15 cellular contexts compared by ENCODE assay signal in genomic region chr16:7333326-7333725, GRCh38. TPM values are rescaled to one million over a fixed set of nuclear protein-coding genes. Genes with fewer than 3 reads are reported as not detected.
DNase-seq lines count a peak whose midpoint lies in the region; ATAC-seq and TF ChIP-seq lines count a peak whose summit lies in the region.
"Had no signal": no experiment of that assay in that cellular context is flagged by ENCODE, and none has a peak within 500 bp of the region (broad histone marks: within the 10 kb centered on the region; RNA-seq: fewer than 3 reads in every experiment).

No MANE protein-coding gene starts in this region.

- H3K27ac Mint-ChIP-seq in progenitor cell of endocrine pancreas = peak overlapping the region; percentile 87
- H3K27ac Mint-ChIP-seq: CD8-positive, alpha-beta memory T cell had no signal

- no peaks in the 10 kb centered on the region for H3K9me3 Mint-ChIP-seq in progenitor cell of endocrine pancreas (ENCODE audit: low read depth)

- H3K4me1 ChIP-seq in heart left ventricle (peaks cover 0 to 37% (median 8%) of the 10 kb centered on the region in 12 donors), right cardiac atrium (ENCODE audit: control insufficient read depth, insufficient read depth, low read length) (peaks cover 3% of the 10 kb centered on the region), skeletal muscle tissue (ENCODE audit: control insufficient read depth in 3 of 3, insufficient read depth in 3 of 3, low read length in 3 of 3) (peaks cover 28 to 46% (median 41%) of the 10 kb centered on the region in 3 donors)
- H3K4me1 ChIP-seq: HAP-1 had no signal

- H3K27me3 ChIP-seq in heart left ventricle = no peaks in the 10 kb centered on the region
- H3K27me3 ChIP-seq in right cardiac atrium (ENCODE audit: control insufficient read depth, insufficient read depth) = no peaks in the 10 kb centered on the region
- no peaks in the 10 kb centered on the region for H3K27me3 ChIP-seq in skeletal muscle tissue (ENCODE audit: control insufficient read depth in 3 of 3, insufficient read depth in 3 of 3, low read length in 3 of 3)
- H3K27me3 ChIP-seq: BLaER1 had no signal

- no peak for TF ChIP-seq POLR2A in heart left ventricle (IDR thresholded peaks at IDR 0.05)

- H3K4me3 ChIP-seq in heart left ventricle = peak overlapping the region; percentile 19 to 65 (median 54)
- peak overlapping the region; percentile 63 for H3K4me3 ChIP-seq in right cardiac atrium (ENCODE audit: low read length)
- H3K4me3 ChIP-seq in skeletal muscle tissue (ENCODE audit: low read length in 3 of 3) = peak overlapping the region; percentile 76 to 86 (median 79)
- H3K4me3 ChIP-seq: BLaER1, HAP-1 had no signal

- H3K4me3 Mint-ChIP-seq in progenitor cell of endocrine pancreas (ENCODE audit: low read depth) = no peak overlapping the region
- H3K4me3 Mint-ChIP-seq: CD8-positive, alpha-beta memory T cell had no signal

- intact Hi-C loops in heart left ventricle (cut with DNase I) (loop anchor here in 4 of 10 donors (2.0 to 5.0 kb wide), 3 partner anchors 39 to 71 kb away; no protein-coding TSS in a partner anchor), cardiac septum (cut with DNase I) (loop anchor here (5.0 kb wide), 1 partner anchor 39 kb away; no protein-coding TSS in a partner anchor), right cardiac atrium (cut with DNase I) (no loop called here)

- TF ChIP-seq CTCF in heart left ventricle (IDR thresholded peaks at IDR 0.05) (no peak), progenitor cell of endocrine pancreas (IDR thresholded peaks at IDR 0.05; ENCODE audit: unreplicated experiment) (no peak)

- WGBS in heart left ventricle, 4 donors = 39 to 53% (median 46%) methylated on average over 3 of the region's 3 CpGs
- 54% methylated on average over 3 of the region's 3 CpGs for WGBS in right cardiac atrium

- H3K9me3 ChIP-seq in heart left ventricle = no peaks in the 10 kb centered on the region
- no peaks in the 10 kb centered on the region for H3K9me3 ChIP-seq in right cardiac atrium (ENCODE audit: control insufficient read depth, low read length)
- no peaks in the 10 kb centered on the region for H3K9me3 ChIP-seq in skeletal muscle tissue (ENCODE audit: control insufficient read depth in 3 of 3, low read length in 3 of 3)
- H3K9me3 ChIP-seq: BLaER1, HAP-1 had no signal

- H3K36me3 ChIP-seq in heart left ventricle = no peaks in the 10 kb centered on the region
- no peaks in the 10 kb centered on the region for H3K36me3 ChIP-seq in skeletal muscle tissue (ENCODE audit: control insufficient read depth in 3 of 3, insufficient read depth in 3 of 3, low read length in 3 of 3)
- H3K36me3 ChIP-seq: BLaER1, HAP-1 had no signal

- ATAC-seq in heart left ventricle = no peak
- no peak for ATAC-seq in right cardiac atrium

- H3K9ac ChIP-seq in skeletal muscle tissue (ENCODE audit: low read depth in 1 of 3, low read length in 3 of 3) = peak overlapping the region; percentile 77 to 88 (median 87)
- H3K9ac ChIP-seq: BLaER1 had no signal

- no peaks in the 10 kb centered on the region for H3K36me3 Mint-ChIP-seq in progenitor cell of endocrine pancreas (ENCODE audit: insufficient read depth)
- H3K36me3 Mint-ChIP-seq: CD8-positive, alpha-beta memory T cell had no signal

- peaks cover 56% of the 10 kb centered on the region for H3K4me1 Mint-ChIP-seq in progenitor cell of endocrine pancreas (ENCODE audit: low read depth)
- H3K4me1 Mint-ChIP-seq: CD8-positive, alpha-beta memory T cell had no signal

- no peaks in the 10 kb centered on the region for H3K27me3 Mint-ChIP-seq in progenitor cell of endocrine pancreas
- H3K27me3 Mint-ChIP-seq: CD8-positive, alpha-beta memory T cell had no signal

- peak overlapping the region; percentile 63 to 87 (median 81) for H3K27ac ChIP-seq in heart left ventricle
- peak overlapping the region; percentile 99 for H3K27ac ChIP-seq in right cardiac atrium (ENCODE audit: low read length)
- H3K27ac ChIP-seq in skeletal muscle tissue (ENCODE audit: low read depth, low read length) = peak overlapping the region; percentile 95
- H3K27ac ChIP-seq: BLaER1 had no signal

- DNase-seq in heart left ventricle (no peak), cardiac septum (ENCODE audit: low spot score) (no peak), right cardiac atrium (no peak), progenitor cell of endocrine pancreas (ENCODE audit: low spot score, unreplicated experiment) (no peak), SW 1271 (lab: John Stamatoyannopoulos, UW) (no peak), NCI-H446 treated with DMSO at 0.1 percent for 48 hours (lab: John Stamatoyannopoulos, UW) (no peak)
- DNase-seq: 8988T; AML-193; CD8-positive, alpha-beta memory T cell; DMS53; GF-D8 had no signal

RNA-seq across cellular contexts. Expression of gene RBFOX1, which starts 0.7 kb away (rescaled TPM):
- total RNA-seq in heart left ventricle (10 to 100 TPM; 36.9 to 68.1 (median 49.5) TPM), cardiac septum (27.1 TPM), right cardiac atrium (10 to 100 TPM; 55.9 to 80.8 (median 69.2) TPM), progenitor cell of endocrine pancreas (0.29 and 1.0 TPM in 2 replicates), skeletal muscle tissue (26.1 TPM)
- polyA plus RNA-seq in heart left ventricle (10 to 100 TPM; 13.4 to 15.5 TPM), right cardiac atrium (22.5 TPM)
- total RNA-seq: CD8-positive, alpha-beta memory T cell; HT-29 had no signal
- polyA plus RNA-seq: CD8-positive, alpha-beta memory T cell had no signal

Comparison
In these comparisons a context has a peak if more than half of its experiments do, and no peak if none do; other contexts are left out.
1. RNA of gene RBFOX1, which starts 0.7 kb away (total RNA-seq): 55.9 to 80.8 TPM in right cardiac atrium, 36.9 to 68.1 TPM in heart left ventricle, 27.1 TPM in cardiac septum (single experiment) and 26.1 TPM in skeletal muscle tissue (single experiment); 0.29 to 1.0 TPM in progenitor cell of endocrine pancreas; every median in the first group is over 10 times any median in the second.
2. Peak in every context shown above with its lines, with median percentiles within 50 percentile points of each other: H3K27ac ChIP-seq and H3K4me3 ChIP-seq.